In the genomic region with DNA sequence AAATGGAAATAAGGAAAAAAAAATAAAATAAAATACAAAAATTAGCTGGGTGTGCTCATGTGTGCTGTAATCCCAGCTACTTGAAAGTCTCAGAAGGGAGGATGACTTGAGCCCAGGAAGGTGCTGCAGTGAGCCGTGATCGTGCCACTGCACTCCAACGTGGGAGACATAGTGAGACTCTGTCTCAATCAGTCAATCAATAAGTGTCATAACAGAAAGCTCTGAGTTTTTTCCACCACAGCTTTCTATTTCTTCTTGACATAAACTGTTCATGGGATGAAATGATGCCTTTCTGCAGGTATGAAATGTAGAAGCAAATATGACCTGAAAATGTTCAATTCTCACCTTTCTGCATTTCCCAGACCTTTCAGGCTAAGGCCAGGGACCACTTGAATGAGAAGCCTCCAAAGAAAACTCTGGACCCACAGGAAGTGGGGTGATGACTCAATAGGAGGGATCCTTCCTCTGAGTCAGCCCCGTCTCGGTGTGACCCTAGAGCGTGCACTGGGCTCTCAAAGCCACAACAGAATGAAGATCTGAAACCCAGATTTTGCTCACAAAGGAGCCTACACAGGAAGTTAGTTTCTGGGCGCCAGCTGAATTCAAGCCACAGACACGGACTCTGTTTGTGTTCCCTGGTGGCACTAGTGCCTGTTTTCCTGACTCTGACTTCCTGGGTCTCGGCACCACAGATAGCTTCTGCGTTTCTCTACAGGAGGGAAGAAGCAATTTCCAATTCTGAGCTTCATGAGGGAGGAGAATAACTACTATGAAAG, we compare ENCODE assay signal across 8 cellular contexts.
DNase-seq lines count a peak whose midpoint lies in the region; ATAC-seq and TF ChIP-seq lines count a peak whose summit lies in the region.

No MANE protein-coding gene starts in this region.

- CTCF ChIA-PET in A673 (lab: Charles Lee) (no interaction called here), Caco-2 (lab: Charles Lee) (no interaction called here)

- TF ChIP-seq CTCF in A673 (conservative IDR thresholded peaks at IDR 0.05; ENCODE audit: low read depth, low read length): no peak
- TF ChIP-seq CTCF in ascending aorta (IDR thresholded peaks at IDR 0.05): no peak
- TF ChIP-seq CTCF in Caco-2 (IDR thresholded peaks at IDR 0.05; ENCODE audit: insufficient read depth in 1 of 2, low read depth in 1 of 2, low read length in 1 of 2, severe bottlenecking in 1 of 2, unreplicated experiment in 1 of 2): no peak

- no peaks in the 10 kb centered on the region for H3K36me3 Mint-ChIP-seq in Caco-2 (ENCODE audit: insufficient read depth, unreplicated experiment)

- H3K27ac Mint-ChIP-seq in Caco-2 (ENCODE audit: unreplicated experiment): no peak overlapping the region

- H3K4me1 Mint-ChIP-seq in Caco-2 (ENCODE audit: low read depth, unreplicated experiment): no peaks in the 10 kb centered on the region

- H3K4me3 ChIP-seq in A673 (ENCODE audit: low read depth, low read length, poor library complexity, severe bottlenecking) (no peak overlapping the region), ascending aorta (peak overlapping the region; percentile 22 to 33), Caco-2 (ENCODE audit: low read depth, low read length) (no peak overlapping the region)

- H3K4me3 Mint-ChIP-seq in Caco-2 (ENCODE audit: unreplicated experiment): no peak overlapping the region

- peak; percentile 48 for DNase-seq in A673 (ENCODE audit: low spot score)
- DNase-seq in T-helper 22 cell (ENCODE audit: low read depth): peak; percentile 70
- peak; percentile 37 to 89 for DNase-seq in ascending aorta (ENCODE audit: low spot score in 2 of 2)
- DNase-seq in left colon: peak; percentile 44 to 49
- DNase-seq in stimulated activated CD4-positive, alpha-beta T cell treated with anti-CD3 and anti-CD28 coated beads, TNF-alpha, amount 100 ng/mL, for 24 hours (ENCODE audit: low read depth in 3 of 3): peak; percentile 40 to 76 (median 64)
- no peak for DNase-seq in Caco-2

- H3K9me3 ChIP-seq in A673 (ENCODE audit: low read depth, low read length, poor library complexity, severe bottlenecking): no peaks in the 10 kb centered on the region
- no peaks in the 10 kb centered on the region for H3K9me3 ChIP-seq in ascending aorta
- no peaks in the 10 kb centered on the region for H3K9me3 ChIP-seq in Caco-2

- H3K9me3 Mint-ChIP-seq in Caco-2 (ENCODE audit: unreplicated experiment): no peaks in the 10 kb centered on the region

- ATAC-seq in GM19324 (IDR thresholded peaks at IDR 0.05; ENCODE audit: low FRiP score, unreplicated experiment) (peak; percentile 99), HG03460 (IDR thresholded peaks at IDR 0.05; ENCODE audit: unreplicated experiment) (peak; percentile 98), left colon (peak; percentile 49)

- no peak overlapping the region for H3K27ac ChIP-seq in A673 (ENCODE audit: low read depth, low read length, poor library complexity, severe bottlenecking)
- H3K27ac ChIP-seq in ascending aorta: peak overlapping the region; percentile 74 to 77

- intact Hi-C loops in A673 (cut with micrococcal nuclease; ENCODE audit: unreplicated experiment) (no loop called here), ascending aorta (cut with DNase I) (no loop called here), left colon (cut with DNase I, micrococcal nuclease) (no loop called here), Caco-2 (cut with micrococcal nuclease; ENCODE audit: unreplicated experiment) (no loop called here)

- H3K27me3 Mint-ChIP-seq in Caco-2 (ENCODE audit: insufficient read depth, unreplicated experiment): peaks cover 2% of the 10 kb centered on the region

- BruUV-seq in A673 (replicated peaks; lab: Mats Ljungman, UMichigan) (no TSS peak), Caco-2 (replicated peaks; lab: Mats Ljungman, UMichigan) (no TSS peak)

- POLR2A ChIA-PET in A673 (lab: Charles Lee; ENCODE audit: low non-redundant PET) (no interaction called here), Caco-2 (lab: Charles Lee) (no interaction called here)

- no peaks in the 10 kb centered on the region for H3K4me1 ChIP-seq in A673 (ENCODE audit: insufficient read depth, low read length, poor library complexity, severe bottlenecking)
- H3K4me1 ChIP-seq in ascending aorta: peaks cover 0 to 19% of the 10 kb centered on the region in 2 donors
- no peaks in the 10 kb centered on the region for H3K4me1 ChIP-seq in Caco-2

- no peaks in the 10 kb centered on the region for H3K27me3 ChIP-seq in A673 (replicated peaks; ENCODE audit: insufficient read depth, low read depth, low read length, poor library complexity)
- no peaks in the 10 kb centered on the region for H3K27me3 ChIP-seq in ascending aorta
- H3K27me3 ChIP-seq in Caco-2 (replicated peaks; ENCODE audit: control insufficient read depth, insufficient read depth, low read length): no peaks in the 10 kb centered on the region

- H3K36me3 ChIP-seq in A673 (ENCODE audit: insufficient read depth, low read length, poor library complexity, severe bottlenecking) (no peaks in the 10 kb centered on the region), ascending aorta (peaks cover 3 to 4% of the 10 kb centered on the region in 2 donors), Caco-2 (ENCODE audit: control insufficient read depth, insufficient read depth, low read length) (no peaks in the 10 kb centered on the region; the same call in 1 of the 2 replicates)

Comparison
In these comparisons a context has a peak if more than half of its experiments do, and no peak if none do; other contexts are left out.
1. DNase-seq: peak in A673 (single experiment), T-helper 22 cell (single experiment), ascending aorta (2 of 2), left colon (2 of 2) and stimulated activated CD4-positive, alpha-beta T cell treated with anti-CD3 and anti-CD28 coated beads, TNF-alpha, amount 100 ng/mL, for 24 hours (3 of 3); none in Caco-2 (0 of 2).
2. H3K4me3 ChIP-seq: peak in ascending aorta (2 of 2); none in A673 (single experiment) and Caco-2 (single experiment).
3. ATAC-seq: peak in every context shown above with its lines; median percentile 99 in GM19324; 98 in HG03460; 49 in left colon.